9 cellular contexts compared by ENCODE assay signal in genomic region chr14:92680781-92681650, GRCh38.
DNase-seq lines count a peak whose midpoint lies in the region; ATAC-seq, FAIRE-seq and TF ChIP-seq lines count a peak whose summit lies in the region.
"Had no signal": no experiment of that assay in that cellular context is flagged by ENCODE, and none has a peak within 500 bp of the region (broad histone marks: within the 10 kb centered on the region; RNA-seq: fewer than 3 reads in every experiment).

No MANE protein-coding gene starts in this region.

- peaks cover 69% of the 10 kb centered on the region for H3K36me3 Mint-ChIP-seq in activated naive CD4-positive, alpha-beta T cell treated with anti-CD3 and anti-CD28 coated beads, Interleukin-2, amount 10 ng/mL, durations not matched to agents 7 days and 5 days

- peak; percentile 92 for TF ChIP-seq CTCF in LNCAP (IDR thresholded peaks at IDR 0.05)

- intact Hi-C loops in posterior vena cava (cut with DNase I), result loop anchor here (10.0 kb wide), 2 partner anchors 104 to 556 kb away; partner anchors contain the start of genes CPSF2 (in 1 of the 2) and NDUFB1 (in 1 of the 2)

- no peak for ATAC-seq in HG03457 (IDR thresholded peaks at IDR 0.05; ENCODE audit: unreplicated experiment)

- DNase-seq in EH (ENCODE audit: low read depth) (peak; percentile 78), SKM-1 (lab: John Stamatoyannopoulos, UW; ENCODE audit: unreplicated experiment) (peak; percentile 11), glomerular visceral epithelial cell (ENCODE audit: extremely low spot score) (peak; percentile 75), posterior vena cava (ENCODE audit: low spot score) (peak; percentile 94), urothelium cell line (ENCODE audit: low spot score) (peak; percentile 61)
- DNase-seq in activated naive CD4-positive, alpha-beta T cell treated with anti-CD3 and anti-CD28 coated beads, Interleukin-2, amount 10 ng/mL, durations not matched to agents 7 days and 5 days, result peak; percentile 78

- H3K4me3 Mint-ChIP-seq in activated naive CD4-positive, alpha-beta T cell treated with anti-CD3 and anti-CD28 coated beads, Interleukin-2, amount 10 ng/mL, durations not matched to agents 7 days and 5 days, result no peak overlapping the region
- H3K4me3 Mint-ChIP-seq: T-helper 1 cell treated with Interleukin-12 subunit alpha and Interleukin-12 subunit beta and Interleukin-4 antibody, amounts not matched to agents 30 μg/mL and 1 μg/mL, for 36 hours had no signal

- H3K27me3 Mint-ChIP-seq in activated naive CD4-positive, alpha-beta T cell treated with anti-CD3 and anti-CD28 coated beads, Interleukin-2, amount 10 ng/mL, durations not matched to agents 7 days and 5 days, result no peaks in the 10 kb centered on the region

- peaks cover 33% of the 10 kb centered on the region for H3K4me1 Mint-ChIP-seq in activated naive CD4-positive, alpha-beta T cell treated with anti-CD3 and anti-CD28 coated beads, Interleukin-2, amount 10 ng/mL, durations not matched to agents 7 days and 5 days

- H3K9me3 Mint-ChIP-seq in activated naive CD4-positive, alpha-beta T cell treated with anti-CD3 and anti-CD28 coated beads, Interleukin-2, amount 10 ng/mL, durations not matched to agents 7 days and 5 days, result no peaks in the 10 kb centered on the region
- H3K9me3 Mint-ChIP-seq: T-helper 1 cell treated with Interleukin-12 subunit alpha and Interleukin-12 subunit beta and Interleukin-4 antibody, amounts not matched to agents 30 μg/mL and 1 μg/mL, for 36 hours had no signal

- peak overlapping the region; percentile 59 for H3K27ac Mint-ChIP-seq in activated naive CD4-positive, alpha-beta T cell treated with anti-CD3 and anti-CD28 coated beads, Interleukin-2, amount 10 ng/mL, durations not matched to agents 7 days and 5 days
- H3K27ac Mint-ChIP-seq: T-helper 1 cell treated with Interleukin-12 subunit alpha and Interleukin-12 subunit beta and Interleukin-4 antibody, amounts not matched to agents 30 μg/mL and 1 μg/mL, for 36 hours had no signal

- CTCF ChIA-PET in activated naive CD4-positive, alpha-beta T cell treated with anti-CD3 and anti-CD28 coated beads, Interleukin-2, amount 10 ng/mL, durations not matched to agents 7 days and 5 days (lab: Charles Lee), result interaction anchor here (0.6 to 3.7 kb wide), 17 partner anchors 10 to 329 kb away, joined by 3 to 27 read pairs (median 4); no protein-coding TSS in a partner anchor

- FAIRE-seq in urothelium cell line (lab: Jason Lieb, UNC), result no peak

Comparison
In these comparisons a context has a peak if more than half of its experiments do, and no peak if none do; other contexts are left out.
1. DNase-seq: peak in every context shown above with its lines; median percentile 94 in posterior vena cava; 78 in EH; 78 in activated naive CD4-positive, alpha-beta T cell treated with anti-CD3 and anti-CD28 coated beads, Interleukin-2, amount 10 ng/mL, durations not matched to agents 7 days and 5 days; 75 in glomerular visceral epithelial cell; 61 in urothelium cell line; 11 in SKM-1.